20 cellular contexts compared by ENCODE assay signal in the genomic region with DNA sequence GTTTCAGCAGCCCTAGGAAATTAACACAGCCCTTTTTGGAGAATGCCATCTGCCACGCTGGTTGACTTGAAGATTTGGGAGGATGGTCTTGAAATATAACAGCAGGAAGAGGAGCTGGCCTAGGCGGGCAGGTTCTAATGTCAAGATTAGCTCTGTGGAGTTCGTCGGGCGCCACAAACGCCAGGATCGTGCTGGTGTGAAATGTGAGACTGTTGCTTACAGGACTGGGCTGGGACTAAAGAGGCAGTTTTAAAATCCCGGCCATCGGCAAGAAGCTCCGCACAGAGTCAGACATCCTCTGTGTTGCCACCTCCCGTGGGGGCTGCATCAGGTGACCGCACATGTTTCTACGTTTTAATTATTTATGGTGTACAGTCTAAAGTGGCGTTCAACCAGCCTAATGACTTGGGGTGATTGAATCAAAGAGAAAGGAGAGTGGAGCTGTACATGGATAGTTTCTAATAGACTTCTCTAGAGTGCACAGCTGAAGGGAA.
"Had no signal": no experiment of that assay in that cellular context is flagged by ENCODE, and none has a peak within 500 bp of the region (broad histone marks: within the 10 kb centered on the region; RNA-seq: fewer than 3 reads in every experiment).

No MANE protein-coding gene starts in this region.

- H3K27me3 ChIP-seq: body of pancreas, right atrium auricular region, thyroid gland had no signal

- H3K9me3 Mint-ChIP-seq: activated CD4-positive, alpha-beta T cell treated with anti-CD3 and anti-CD28 coated beads, Interleukin-2, amount 10 ng/mL, durations not matched to agents 24 days and 14 days; activated T-cell treated with anti-CD3 and anti-CD28 coated beads, Interleukin-2, amount 50 U/mL, for 24 hours; activated T-helper 2 cell treated with anti-CD3 and anti-CD28 coated beads, Interferon-gamma antibody, Interleukin-2, Interleukin-4, amounts not matched to agents 10 μg/mL and 5 μg/mL and 100 μg/mL, durations not matched to agents 14 hours and 24 hours and 36 hours; effector memory CD8-positive, alpha-beta T cell; natural killer cell had no signal

- H3K4me3 Mint-ChIP-seq: activated CD4-positive, alpha-beta T cell treated with anti-CD3 and anti-CD28 coated beads, Interleukin-2, amount 10 ng/mL, durations not matched to agents 24 days and 14 days; activated CD8-positive, alpha-beta T cell treated with anti-CD3 and anti-CD28 coated beads, Interleukin-2, amount 10 ng/mL, durations not matched to agents 7 days and 5 days; activated T-cell treated with anti-CD3 and anti-CD28 coated beads, Interleukin-2, amount 50 U/mL, for 24 hours; effector memory CD8-positive, alpha-beta T cell; natural killer cell had no signal

- H3K4me3 ChIP-seq: body of pancreas, esophagus squamous epithelium, hepatocyte, lower lobe of right lung, right atrium auricular region, thyroid gland had no signal

- H2AFZ ChIP-seq: hepatocyte had no signal

- DNase-seq: activated CD4-positive, alpha-beta T cell treated with anti-CD3 and anti-CD28 coated beads, Interleukin-2, amount 10 ng/mL, durations not matched to agents 24 days and 14 days; activated CD8-positive, alpha-beta T cell treated with anti-CD3 and anti-CD28 coated beads, Interleukin-2, amount 10 ng/mL, durations not matched to agents 7 days and 5 days; activated naive CD4-positive, alpha-beta T cell treated with Interleukin-2 at 50 U/mL for 16 hours; activated T-cell treated with anti-CD3 and anti-CD28 coated beads, Interleukin-2, amount 50 U/mL, for 24 hours; body of pancreas; dermis blood vessel endothelial cell; effector memory CD8-positive, alpha-beta T cell; esophagus squamous epithelium; left cardiac atrium; lower lobe of right lung; natural killer cell; occipital lobe; posterior cingulate gyrus; stimulated activated CD8-positive, alpha-beta memory T cell treated with anti-CD3 and anti-CD28 coated beads, Interleukin-4, amount 100 ng/mL, for 48 hours; stimulated activated naive CD4-positive, alpha-beta T cell; T1000; thyroid gland had no signal

- H3K4me1 ChIP-seq: esophagus squamous epithelium, lower lobe of right lung, right atrium auricular region, thyroid gland had no signal

- ATAC-seq: activated CD8-positive, alpha-beta T cell treated with anti-CD3 and anti-CD28 coated beads, Interleukin-2, amount 10 ng/mL, durations not matched to agents 7 days and 5 days; body of pancreas; effector memory CD8-positive, alpha-beta T cell; left cardiac atrium; lower lobe of right lung; natural killer cell had no signal

- H3K36me3 ChIP-seq: esophagus squamous epithelium, lower lobe of right lung, right atrium auricular region, thyroid gland had no signal

- H3K36me3 Mint-ChIP-seq: natural killer cell had no signal

- H3K27ac ChIP-seq: body of pancreas, esophagus squamous epithelium, hepatocyte, lower lobe of right lung, right atrium auricular region, thyroid gland had no signal

- H3K4me1 Mint-ChIP-seq: activated CD4-positive, alpha-beta T cell treated with anti-CD3 and anti-CD28 coated beads, Interleukin-2, amount 10 ng/mL, durations not matched to agents 24 days and 14 days; natural killer cell had no signal

- H3K9me3 ChIP-seq: body of pancreas, esophagus squamous epithelium, lower lobe of right lung, right atrium auricular region, thyroid gland had no signal

- H3K79me2 ChIP-seq: hepatocyte had no signal

- H3K27me3 Mint-ChIP-seq: activated T-cell treated with anti-CD3 and anti-CD28 coated beads, Interleukin-2, amount 50 U/mL, for 24 hours had no signal

- H3K4me2 ChIP-seq: hepatocyte had no signal

- H3K27ac Mint-ChIP-seq: activated CD4-positive, alpha-beta T cell treated with anti-CD3 and anti-CD28 coated beads, Interleukin-2, amount 10 ng/mL, durations not matched to agents 24 days and 14 days; activated CD8-positive, alpha-beta T cell treated with anti-CD3 and anti-CD28 coated beads, Interleukin-2, amount 10 ng/mL, durations not matched to agents 7 days and 5 days; activated T-cell treated with anti-CD3 and anti-CD28 coated beads, Interleukin-2, amount 50 U/mL, for 24 hours; activated T-helper 2 cell treated with anti-CD3 and anti-CD28 coated beads, Interferon-gamma antibody, Interleukin-2, Interleukin-4, amounts not matched to agents 10 μg/mL and 5 μg/mL and 100 μg/mL, durations not matched to agents 14 hours and 24 hours and 36 hours; effector memory CD8-positive, alpha-beta T cell; natural killer cell had no signal
